Comparison of ENCODE assay signal across 1 cellular context in the genomic region with DNA sequence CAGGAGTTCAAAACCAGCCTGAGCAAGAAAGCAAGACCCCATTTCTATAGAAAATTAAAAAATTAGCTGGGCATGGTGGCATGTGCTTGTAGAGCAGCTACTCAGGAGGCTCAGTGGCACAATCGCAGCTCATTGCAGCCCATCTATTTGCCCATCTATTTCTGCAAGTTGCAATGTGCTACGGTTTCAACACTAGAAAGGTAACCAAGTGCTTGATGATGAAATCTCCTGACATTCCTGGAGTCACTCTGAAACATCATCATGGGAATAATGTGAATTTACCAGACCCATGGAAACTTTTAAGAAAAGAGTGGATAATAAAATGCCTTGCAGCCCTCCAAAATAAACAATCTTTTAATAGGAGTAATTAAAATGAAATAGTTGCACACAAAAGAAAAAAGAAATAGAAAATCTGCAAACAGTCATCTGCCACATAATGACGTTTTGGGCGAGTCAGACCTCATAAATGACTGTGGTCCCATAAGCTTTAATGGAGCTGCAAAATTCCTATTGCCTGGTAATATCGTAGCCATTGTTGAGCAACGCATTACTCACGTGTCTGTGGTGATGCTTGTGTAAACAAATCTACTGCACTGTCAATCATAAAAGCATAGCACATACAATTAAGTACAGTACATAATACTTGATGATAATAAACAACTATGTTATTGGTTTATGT.
TF ChIP-seq lines count a peak whose summit lies in the region.

No MANE protein-coding gene starts in this region.

TF ChIP-seq in HEK293, 187 proteins besides CTCF, POLR2A, EP300 and RAD21 (continued from another document):
- TF ChIP-seq, protein P1, sequence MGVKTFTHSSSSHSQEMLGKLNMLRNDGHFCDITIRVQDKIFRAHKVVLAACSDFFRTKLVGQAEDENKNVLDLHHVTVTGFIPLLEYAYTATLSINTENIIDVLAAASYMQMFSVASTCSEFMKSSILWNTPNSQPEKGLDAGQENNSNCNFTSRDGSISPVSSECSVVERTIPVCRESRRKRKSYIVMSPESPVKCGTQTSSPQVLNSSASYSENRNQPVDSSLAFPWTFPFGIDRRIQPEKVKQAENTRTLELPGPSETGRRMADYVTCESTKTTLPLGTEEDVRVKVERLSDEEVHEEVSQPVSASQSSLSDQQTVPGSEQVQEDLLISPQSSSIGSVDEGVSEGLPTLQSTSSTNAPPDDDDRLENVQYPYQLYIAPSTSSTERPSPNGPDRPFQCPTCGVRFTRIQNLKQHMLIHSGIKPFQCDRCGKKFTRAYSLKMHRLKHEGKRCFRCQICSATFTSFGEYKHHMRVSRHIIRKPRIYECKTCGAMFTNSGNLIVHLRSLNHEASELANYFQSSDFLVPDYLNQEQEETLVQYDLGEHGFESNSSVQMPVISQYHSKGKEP (tag by site-specific recombination; IDR thresholded peaks at IDR 0.05), result peak; percentile 43; the same call in 1 of the 2 replicates
- TF ChIP-seq, protein P2, sequence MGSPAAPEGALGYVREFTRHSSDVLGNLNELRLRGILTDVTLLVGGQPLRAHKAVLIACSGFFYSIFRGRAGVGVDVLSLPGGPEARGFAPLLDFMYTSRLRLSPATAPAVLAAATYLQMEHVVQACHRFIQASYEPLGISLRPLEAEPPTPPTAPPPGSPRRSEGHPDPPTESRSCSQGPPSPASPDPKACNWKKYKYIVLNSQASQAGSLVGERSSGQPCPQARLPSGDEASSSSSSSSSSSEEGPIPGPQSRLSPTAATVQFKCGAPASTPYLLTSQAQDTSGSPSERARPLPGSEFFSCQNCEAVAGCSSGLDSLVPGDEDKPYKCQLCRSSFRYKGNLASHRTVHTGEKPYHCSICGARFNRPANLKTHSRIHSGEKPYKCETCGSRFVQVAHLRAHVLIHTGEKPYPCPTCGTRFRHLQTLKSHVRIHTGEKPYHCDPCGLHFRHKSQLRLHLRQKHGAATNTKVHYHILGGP (tag by site-specific recombination; IDR thresholded peaks at IDR 0.05), result peak; percentile 64
- TF ChIP-seq FEZF1 (tag by site-specific recombination; IDR thresholded peaks at IDR 0.05) (peak; percentile 52; the same call in 1 of the 2 replicates), ZNF521 (tag by site-specific recombination; IDR thresholded peaks at IDR 0.05) (no peak), ZNF660 (tag by site-specific recombination; IDR thresholded peaks at IDR 0.05) (no peak), ZNF221 (tag by site-specific recombination; IDR thresholded peaks at IDR 0.05; ENCODE audit: borderline replicate concordance) (no peak), ZFHX2 (tag by site-specific recombination; conservative IDR thresholded peaks at IDR 0.05) (no peak), ZNF366 (tag by site-specific recombination; conservative IDR thresholded peaks at IDR 0.05) (0 out of 2 replicates have a peak, but pooled peaks have one; percentile 19), ZEB2 (tag by site-specific recombination; IDR thresholded peaks at IDR 0.05) (0 out of 2 replicates have a peak, but pooled peaks have one; percentile 28)
- TF ChIP-seq, protein P3, sequence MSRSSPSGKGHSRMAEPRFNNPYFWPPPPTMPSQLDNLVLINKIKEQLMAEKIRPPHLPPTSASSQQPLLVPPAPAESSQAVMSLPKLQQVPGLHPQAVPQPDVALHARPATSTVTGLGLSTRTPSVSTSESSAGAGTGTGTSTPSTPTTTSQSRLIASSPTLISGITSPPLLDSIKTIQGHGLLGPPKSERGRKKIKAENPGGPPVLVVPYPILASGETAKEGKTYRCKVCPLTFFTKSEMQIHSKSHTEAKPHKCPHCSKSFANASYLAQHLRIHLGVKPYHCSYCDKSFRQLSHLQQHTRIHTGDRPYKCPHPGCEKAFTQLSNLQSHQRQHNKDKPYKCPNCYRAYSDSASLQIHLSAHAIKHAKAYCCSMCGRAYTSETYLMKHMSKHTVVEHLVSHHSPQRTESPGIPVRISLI (tag by site-specific recombination; IDR thresholded peaks at IDR 0.05), result no peak
- TF ChIP-seq, protein P4, sequence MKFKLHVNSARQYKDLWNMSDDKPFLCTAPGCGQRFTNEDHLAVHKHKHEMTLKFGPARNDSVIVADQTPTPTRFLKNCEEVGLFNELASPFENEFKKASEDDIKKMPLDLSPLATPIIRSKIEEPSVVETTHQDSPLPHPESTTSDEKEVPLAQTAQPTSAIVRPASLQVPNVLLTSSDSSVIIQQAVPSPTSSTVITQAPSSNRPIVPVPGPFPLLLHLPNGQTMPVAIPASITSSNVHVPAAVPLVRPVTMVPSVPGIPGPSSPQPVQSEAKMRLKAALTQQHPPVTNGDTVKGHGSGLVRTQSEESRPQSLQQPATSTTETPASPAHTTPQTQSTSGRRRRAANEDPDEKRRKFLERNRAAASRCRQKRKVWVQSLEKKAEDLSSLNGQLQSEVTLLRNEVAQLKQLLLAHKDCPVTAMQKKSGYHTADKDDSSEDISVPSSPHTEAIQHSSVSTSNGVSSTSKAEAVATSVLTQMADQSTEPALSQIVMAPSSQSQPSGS (tag by site-specific recombination; IDR thresholded peaks at IDR 0.05; ENCODE audit: low read depth), result peak; percentile 30; the same call in 1 of the 2 replicates
